Comparison of ENCODE assay signal across 7 cellular contexts in the genomic region with DNA sequence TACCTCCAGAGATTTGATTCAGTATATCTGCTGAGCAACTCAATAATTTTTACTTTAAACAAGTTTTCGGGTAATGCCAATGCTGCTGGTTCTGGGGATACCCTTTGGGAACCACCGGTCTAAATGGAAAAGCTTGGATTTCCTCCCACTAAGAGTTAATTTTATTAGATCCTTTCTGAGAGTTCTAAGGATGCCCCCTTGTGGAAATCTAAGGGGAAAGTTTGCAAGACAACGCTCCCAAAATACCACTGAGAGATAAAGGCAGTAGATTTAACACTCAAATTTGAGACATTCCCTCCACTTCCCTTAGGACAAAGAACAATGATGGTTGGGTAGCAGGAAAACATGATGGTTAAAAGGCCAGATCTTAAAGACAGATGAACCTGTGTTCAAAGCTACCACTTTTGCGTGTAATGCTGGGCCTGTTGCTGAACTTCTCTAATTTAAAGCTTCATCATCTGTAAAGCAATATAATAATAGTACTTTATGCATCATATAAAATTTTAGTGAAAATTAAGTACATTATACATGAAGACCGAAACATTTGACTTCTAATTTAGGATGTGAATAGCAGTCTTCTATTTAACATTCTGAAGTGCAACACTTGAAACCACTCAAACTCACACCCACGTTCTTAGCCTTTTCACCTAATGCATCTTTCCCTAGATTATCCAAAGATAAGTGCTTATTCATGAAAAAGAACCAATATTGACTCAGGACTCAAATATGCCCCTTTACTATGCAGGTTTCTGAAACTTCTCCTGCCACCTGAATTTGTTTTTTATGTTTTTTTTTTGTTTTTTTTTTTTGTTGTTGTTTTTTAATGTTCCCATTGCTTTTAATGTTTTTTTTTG.
DNase-seq lines count a peak whose midpoint lies in the region; ATAC-seq and TF ChIP-seq lines count a peak whose summit lies in the region.

No MANE protein-coding gene starts in this region.

- DNase-seq in GM23338 (ENCODE audit: low spot score) (peak; percentile 83), NCI-H345 treated with DMSO at 0.1 percent for 48 hours (lab: John Stamatoyannopoulos, UW; ENCODE audit: unreplicated experiment) (peak; percentile 96), colonic mucosa (no peak), osteocyte (ENCODE audit: extremely low spot score, unreplicated experiment) (no peak), GOT3 (lab: John Stamatoyannopoulos, UW) (no peak)
- no peak for DNase-seq in activated T-cell treated with anti-CD3 and anti-CD28 coated beads, Interleukin-2, amount 50 U/mL, for 72 hours

- ATAC-seq in GM23338 (peak; percentile 29; the same call in 2 of the 3 replicates), GM18861 (IDR thresholded peaks at IDR 0.05; ENCODE audit: unreplicated experiment) (no peak)
- no peak for ATAC-seq in activated T-cell treated with anti-CD3 and anti-CD28 coated beads, Interleukin-2, amount 50 U/mL, for 72 hours (replicated peaks in 1 of 2)

- H3K4me1 Mint-ChIP-seq in GM23338 (no peaks in the 10 kb centered on the region), osteocyte (ENCODE audit: unreplicated experiment) (no peaks in the 10 kb centered on the region)
- no peaks in the 10 kb centered on the region for H3K4me1 Mint-ChIP-seq in activated T-cell treated with anti-CD3 and anti-CD28 coated beads, Interleukin-2, amount 50 U/mL, for 72 hours (ENCODE audit: low read depth)

- no peaks in the 10 kb centered on the region for H4K20me1 ChIP-seq in GM23338 (replicated peaks; ENCODE audit: insufficient read depth)

- no peak overlapping the region for H3K27ac Mint-ChIP-seq in GM23338
- H3K27ac Mint-ChIP-seq in osteocyte (ENCODE audit: unreplicated experiment): no peak overlapping the region
- H3K27ac Mint-ChIP-seq in activated T-cell treated with anti-CD3 and anti-CD28 coated beads, Interleukin-2, amount 50 U/mL, for 72 hours: no peak overlapping the region

- H3K27ac ChIP-seq in GM23338 (ENCODE audit: low read depth) (no peak overlapping the region), colonic mucosa (no peak overlapping the region)

- no peaks in the 10 kb centered on the region for H3K36me3 Mint-ChIP-seq in GM23338 (ENCODE audit: low read depth)
- H3K36me3 Mint-ChIP-seq in osteocyte (ENCODE audit: unreplicated experiment): no peaks in the 10 kb centered on the region
- no peaks in the 10 kb centered on the region for H3K36me3 Mint-ChIP-seq in activated T-cell treated with anti-CD3 and anti-CD28 coated beads, Interleukin-2, amount 50 U/mL, for 72 hours (ENCODE audit: insufficient read depth in 2 of 2)

- no peaks in the 10 kb centered on the region for H3K36me3 ChIP-seq in GM23338 (ENCODE audit: insufficient read depth)
- H3K36me3 ChIP-seq in colonic mucosa: no peaks in the 10 kb centered on the region

- no peak overlapping the region for H3K4me2 ChIP-seq in GM23338

- H3F3A ChIP-seq in GM23338 (replicated peaks; ENCODE audit: low read depth): no peaks in the 10 kb centered on the region

- no peak overlapping the region for H3K4me3 ChIP-seq in GM23338
- H3K4me3 ChIP-seq in colonic mucosa: no peak overlapping the region

- H3K4me1 ChIP-seq in GM23338 (ENCODE audit: insufficient read depth): no peaks in the 10 kb centered on the region
- H3K4me1 ChIP-seq in colonic mucosa: no peaks in the 10 kb centered on the region

- H3K27me3 ChIP-seq in GM23338 (ENCODE audit: insufficient read depth) (no peaks in the 10 kb centered on the region), colonic mucosa (no peaks in the 10 kb centered on the region)

- intact Hi-C loops in colonic mucosa (cut with DNase I): loop anchor here (10.0 kb wide), 1 partner anchor 1272 kb away; no protein-coding TSS in a partner anchor

- no peak overlapping the region for H3K4me3 Mint-ChIP-seq in GM23338
- H3K4me3 Mint-ChIP-seq in osteocyte (ENCODE audit: unreplicated experiment): no peak overlapping the region
- H3K4me3 Mint-ChIP-seq in activated T-cell treated with anti-CD3 and anti-CD28 coated beads, Interleukin-2, amount 50 U/mL, for 72 hours: no peak overlapping the region

- H3K9ac ChIP-seq in colonic mucosa (ENCODE audit: low read depth in 2 of 2, low read length in 2 of 2): no peak overlapping the region

- H3K27me3 Mint-ChIP-seq in GM23338 (ENCODE audit: insufficient read depth, low read depth, poor library complexity) (peaks cover 3% of the 10 kb centered on the region), osteocyte (ENCODE audit: unreplicated experiment) (no peaks in the 10 kb centered on the region)
- no peaks in the 10 kb centered on the region for H3K27me3 Mint-ChIP-seq in activated T-cell treated with anti-CD3 and anti-CD28 coated beads, Interleukin-2, amount 50 U/mL, for 72 hours (ENCODE audit: low read depth)

- no peak overlapping the region for H2AFZ ChIP-seq in GM23338

- no peaks in the 10 kb centered on the region for H3K79me2 ChIP-seq in GM23338 (replicated peaks; ENCODE audit: insufficient read depth)

- H3K9me3 ChIP-seq in colonic mucosa: no peaks in the 10 kb centered on the region

- no peaks in the 10 kb centered on the region for H3K9me2 ChIP-seq in GM23338 (ENCODE audit: insufficient read depth)

- TF ChIP-seq CTCF in GM23338 (conservative IDR thresholded peaks at IDR 0.05; ENCODE audit: low read depth in 2 of 2) (peak; percentile 61 to 67), colonic mucosa (IDR thresholded peaks at IDR 0.05) (peak; percentile 30), osteocyte (IDR thresholded peaks at IDR 0.05) (peak; percentile 79)

- H3K9me3 Mint-ChIP-seq in GM23338: peaks cover 2% of the 10 kb centered on the region; the same call in 1 of the 3 replicates
- no peaks in the 10 kb centered on the region for H3K9me3 Mint-ChIP-seq in osteocyte (ENCODE audit: unreplicated experiment)
- H3K9me3 Mint-ChIP-seq in activated T-cell treated with anti-CD3 and anti-CD28 coated beads, Interleukin-2, amount 50 U/mL, for 72 hours: no peaks in the 10 kb centered on the region

TF ChIP-seq in GM23338, 12 proteins besides CTCF, POLR2A, EP300 and RAD21 (continues in another document):
- TF ChIP-seq, protein P1, sequence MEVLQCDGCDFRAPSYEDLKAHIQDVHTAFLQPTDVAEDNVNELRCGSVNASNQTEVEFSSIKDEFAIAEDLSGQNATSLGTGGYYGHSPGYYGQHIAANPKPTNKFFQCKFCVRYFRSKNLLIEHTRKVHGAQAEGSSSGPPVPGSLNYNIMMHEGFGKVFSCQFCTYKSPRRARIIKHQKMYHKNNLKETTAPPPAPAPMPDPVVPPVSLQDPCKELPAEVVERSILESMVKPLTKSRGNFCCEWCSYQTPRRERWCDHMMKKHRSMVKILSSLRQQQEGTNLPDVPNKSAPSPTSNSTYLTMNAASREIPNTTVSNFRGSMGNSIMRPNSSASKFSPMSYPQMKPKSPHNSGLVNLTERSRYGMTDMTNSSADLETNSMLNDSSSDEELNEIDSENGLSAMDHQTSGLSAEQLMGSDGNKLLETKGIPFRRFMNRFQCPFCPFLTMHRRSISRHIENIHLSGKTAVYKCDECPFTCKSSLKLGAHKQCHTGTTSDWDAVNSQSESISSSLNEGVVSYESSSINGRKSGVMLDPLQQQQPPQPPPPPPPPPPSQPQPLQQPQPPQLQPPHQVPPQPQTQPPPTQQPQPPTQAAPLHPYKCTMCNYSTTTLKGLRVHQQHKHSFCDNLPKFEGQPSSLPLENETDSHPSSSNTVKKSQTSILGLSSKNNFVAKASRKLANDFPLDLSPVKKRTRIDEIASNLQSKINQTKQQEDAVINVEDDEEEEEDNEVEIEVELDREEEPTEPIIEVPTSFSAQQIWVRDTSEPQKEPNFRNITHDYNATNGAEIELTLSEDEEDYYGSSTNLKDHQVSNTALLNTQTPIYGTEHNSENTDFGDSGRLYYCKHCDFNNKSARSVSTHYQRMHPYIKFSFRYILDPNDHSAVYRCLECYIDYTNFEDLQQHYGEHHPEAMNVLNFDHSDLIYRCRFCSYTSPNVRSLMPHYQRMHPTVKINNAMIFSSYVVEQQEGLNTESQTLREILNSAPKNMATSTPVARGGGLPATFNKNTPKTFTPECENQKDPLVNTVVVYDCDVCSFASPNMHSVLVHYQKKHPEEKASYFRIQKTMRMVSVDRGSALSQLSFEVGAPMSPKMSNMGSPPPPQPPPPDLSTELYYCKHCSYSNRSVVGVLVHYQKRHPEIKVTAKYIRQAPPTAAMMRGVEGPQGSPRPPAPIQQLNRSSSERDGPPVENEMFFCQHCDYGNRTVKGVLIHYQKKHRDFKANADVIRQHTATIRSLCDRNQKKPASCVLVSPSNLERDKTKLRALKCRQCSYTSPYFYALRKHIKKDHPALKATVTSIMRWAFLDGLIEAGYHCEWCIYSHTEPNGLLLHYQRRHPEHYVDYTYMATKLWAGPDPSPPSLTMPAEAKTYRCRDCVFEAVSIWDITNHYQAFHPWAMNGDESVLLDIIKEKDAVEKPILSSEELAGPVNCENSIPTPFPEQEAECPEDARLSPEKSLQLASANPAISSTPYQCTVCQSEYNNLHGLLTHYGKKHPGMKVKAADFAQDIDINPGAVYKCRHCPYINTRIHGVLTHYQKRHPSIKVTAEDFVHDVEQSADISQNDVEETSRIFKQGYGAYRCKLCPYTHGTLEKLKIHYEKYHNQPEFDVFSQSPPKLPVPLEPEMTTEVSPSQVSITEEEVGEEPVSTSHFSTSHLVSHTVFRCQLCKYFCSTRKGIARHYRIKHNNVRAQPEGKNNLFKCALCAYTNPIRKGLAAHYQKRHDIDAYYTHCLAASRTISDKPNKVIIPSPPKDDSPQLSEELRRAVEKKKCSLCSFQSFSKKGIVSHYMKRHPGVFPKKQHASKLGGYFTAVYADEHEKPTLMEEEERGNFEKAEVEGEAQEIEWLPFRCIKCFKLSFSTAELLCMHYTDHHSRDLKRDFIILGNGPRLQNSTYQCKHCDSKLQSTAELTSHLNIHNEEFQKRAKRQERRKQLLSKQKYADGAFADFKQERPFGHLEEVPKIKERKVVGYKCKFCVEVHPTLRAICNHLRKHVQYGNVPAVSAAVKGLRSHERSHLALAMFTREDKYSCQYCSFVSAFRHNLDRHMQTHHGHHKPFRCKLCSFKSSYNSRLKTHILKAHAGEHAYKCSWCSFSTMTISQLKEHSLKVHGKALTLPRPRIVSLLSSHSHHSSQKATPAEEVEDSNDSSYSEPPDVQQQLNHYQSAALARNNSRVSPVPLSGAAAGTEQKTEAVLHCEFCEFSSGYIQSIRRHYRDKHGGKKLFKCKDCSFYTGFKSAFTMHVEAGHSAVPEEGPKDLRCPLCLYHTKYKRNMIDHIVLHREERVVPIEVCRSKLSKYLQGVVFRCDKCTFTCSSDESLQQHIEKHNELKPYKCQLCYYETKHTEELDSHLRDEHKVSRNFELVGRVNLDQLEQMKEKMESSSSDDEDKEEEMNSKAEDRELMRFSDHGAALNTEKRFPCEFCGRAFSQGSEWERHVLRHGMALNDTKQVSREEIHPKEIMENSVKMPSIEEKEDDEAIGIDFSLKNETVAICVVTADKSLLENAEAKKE (CRISPR knock-in tag; IDR thresholded peaks at IDR 0.05): no peak

Comparison
In these comparisons a context has a peak if more than half of its experiments do, and no peak if none do; other contexts are left out.
1. DNase-seq: peak in GM23338 (single experiment) and NCI-H345 treated with DMSO at 0.1 percent for 48 hours (single experiment); none in colonic mucosa (single experiment), osteocyte (single experiment), GOT3 (single experiment) and activated T-cell treated with anti-CD3 and anti-CD28 coated beads, Interleukin-2, amount 50 U/mL, for 72 hours (0 of 2).
2. Peak in every context shown above with its lines, with median percentiles within 50 percentile points of each other: CTCF ChIP-seq.